21 cellular contexts compared by ENCODE assay signal in genomic region chr9:91824151-91824550, GRCh38.
DNase-seq lines count a peak whose midpoint lies in the region; ATAC-seq and TF ChIP-seq lines count a peak whose summit lies in the region.
"Had no signal": no experiment of that assay in that cellular context is flagged by ENCODE, and none has a peak within 500 bp of the region (broad histone marks: within the 10 kb centered on the region; RNA-seq: fewer than 3 reads in every experiment).

No MANE protein-coding gene starts in this region.

- POLR2A ChIA-PET in T-cell (lab: Charles Lee): no interaction called here

- H2AFZ ChIP-seq in neural progenitor cell (replicated peaks): no peak overlapping the region

- H3K4me1 ChIP-seq in adipocyte (ENCODE audit: control insufficient read depth, insufficient read depth, low read length) (peaks cover 30% of the 10 kb centered on the region), neural progenitor cell (no peaks in the 10 kb centered on the region)
- H3K4me1 ChIP-seq: lower lobe of right lung, prostate gland had no signal

- no peak overlapping the region for H3K4me2 ChIP-seq in neural progenitor cell

- H3K79me2 ChIP-seq in neural progenitor cell (ENCODE audit: low read depth): peaks cover 33% of the 10 kb centered on the region

- peaks cover 4% of the 10 kb centered on the region for H3K27me3 Mint-ChIP-seq in neural progenitor cell (ENCODE audit: insufficient read depth, low read depth)
- no peaks in the 10 kb centered on the region for H3K27me3 Mint-ChIP-seq in type B pancreatic cell
- H3K27me3 Mint-ChIP-seq in T-cell: peaks cover 8 to 9% of the 10 kb centered on the region in 2 donors

- no peaks in the 10 kb centered on the region for H3K36me3 ChIP-seq in adipocyte (ENCODE audit: control insufficient read depth, insufficient read depth, low read length, severe bottlenecking)
- no peaks in the 10 kb centered on the region for H3K36me3 ChIP-seq in neural progenitor cell
- H3K36me3 ChIP-seq: lower lobe of right lung, prostate gland had no signal

- H3K27me3 ChIP-seq in adipocyte (replicated peaks; ENCODE audit: control insufficient read depth, insufficient read depth, low read length) (no peaks in the 10 kb centered on the region), neural progenitor cell (no peaks in the 10 kb centered on the region)

- peak overlapping the region; percentile 39 for H3K27ac Mint-ChIP-seq in neural progenitor cell
- H3K27ac Mint-ChIP-seq in type B pancreatic cell: peak overlapping the region; percentile 39
- no peak overlapping the region for H3K27ac Mint-ChIP-seq in T-cell
- H3K27ac Mint-ChIP-seq: activated CD4-positive, alpha-beta memory T cell treated with anti-CD3 and anti-CD28 coated beads for 36 hours; activated naive CD4-positive, alpha-beta T cell treated with anti-CD3 and anti-CD28 coated beads, Interleukin-2, amount 50 U/mL, for 24 hours had no signal

- H3K9ac ChIP-seq in adipocyte (ENCODE audit: low read length) (peak overlapping the region; percentile 60), neural progenitor cell (no peak overlapping the region)

- H3K27ac ChIP-seq in neural progenitor cell: no peak overlapping the region
- H3K27ac ChIP-seq: lower lobe of right lung, RWPE1 had no signal

- H3K9me3 ChIP-seq in adipocyte (ENCODE audit: control insufficient read depth, low read length) (peaks cover 4% of the 10 kb centered on the region), neural progenitor cell (ENCODE audit: low read depth) (no peaks in the 10 kb centered on the region)
- H3K9me3 ChIP-seq: lower lobe of right lung, prostate gland had no signal

- peaks cover 17% of the 10 kb centered on the region for H3K9me3 Mint-ChIP-seq in neural progenitor cell
- H3K9me3 Mint-ChIP-seq in type B pancreatic cell: peaks cover 5% of the 10 kb centered on the region
- H3K9me3 Mint-ChIP-seq in T-cell: no peaks in the 10 kb centered on the region
- H3K9me3 Mint-ChIP-seq: activated CD4-positive, alpha-beta memory T cell treated with anti-CD3 and anti-CD28 coated beads for 36 hours; activated naive CD4-positive, alpha-beta T cell treated with anti-CD3 and anti-CD28 coated beads, Interleukin-2, amount 50 U/mL, for 24 hours had no signal

- CTCF ChIA-PET in T-cell (lab: Charles Lee): no interaction called here

- TF ChIP-seq CTCF in fibroblast of mammary gland (conservative IDR thresholded peaks at IDR 0.05; ENCODE audit: control insufficient read depth, insufficient read depth, low read depth, low read length) (no peak), neural progenitor cell (IDR thresholded peaks at IDR 0.05) (no peak), type B pancreatic cell (conservative IDR thresholded peaks at IDR 0.05) (no peak)

- ATAC-seq in T-cell (replicated peaks in 1 of 4): no peak
- ATAC-seq in GM21576 (IDR thresholded peaks at IDR 0.05; ENCODE audit: unreplicated experiment): no peak
- ATAC-seq: stimulated activated naive CD8-positive, alpha-beta T cell treated with anti-CD3 and anti-CD28 coated beads, Interleukin-15, Interleukin-2, amounts not matched to agents 100 U/mL and 50 U/mL, for 24 hours had no signal

- H3F3A ChIP-seq in neural progenitor cell (ENCODE audit: low read depth): no peaks in the 10 kb centered on the region

- H4K20me1 ChIP-seq in neural progenitor cell (ENCODE audit: low read depth): peaks cover 3% of the 10 kb centered on the region

- H3K4me3 ChIP-seq in adipocyte (ENCODE audit: low read length) (peak overlapping the region; percentile 61), fibroblast of mammary gland (ENCODE audit: control insufficient read depth, low read depth, low read length) (peak overlapping the region; percentile 7), neural progenitor cell (no peak overlapping the region)
- H3K4me3 ChIP-seq: lower lobe of right lung, prostate gland had no signal

- DNase-seq in adipocyte (ENCODE audit: low read depth) (no peak), fibroblast of mammary gland (ENCODE audit: low read depth) (no peak), neural progenitor cell (ENCODE audit: low spot score) (no peak), type B pancreatic cell (ENCODE audit: extremely low spot score, unreplicated experiment) (no peak), NCI-H2227 treated with DMSO at 0.1 percent for 48 hours (lab: John Stamatoyannopoulos, UW) (no peak), T-cell (no peak)
- DNase-seq: activated CD4-positive, alpha-beta memory T cell treated with anti-CD3 and anti-CD28 coated beads for 36 hours; activated CD8-positive, alpha-beta memory T cell treated with anti-CD3 and anti-CD28 coated beads, Interleukin-2, amount 50 U/mL, for 48 hours; C1 segment of cervical spinal cord; Calu3; effector CD4-positive, alpha-beta T cell; Karpas-422; lower lobe of right lung; NCI-H146; NCI-H2107; NCI-H446 treated with DMSO at 0.1 percent for 48 hours; stimulated activated naive CD8-positive, alpha-beta T cell treated with anti-CD3 and anti-CD28 coated beads, Interleukin-15, Interleukin-2, amounts not matched to agents 100 U/mL and 50 U/mL, for 24 hours had no signal

- H3K36me3 Mint-ChIP-seq in neural progenitor cell (peaks cover 14% of the 10 kb centered on the region), type B pancreatic cell (peaks cover 10% of the 10 kb centered on the region), T-cell (no peaks in the 10 kb centered on the region)
- H3K36me3 Mint-ChIP-seq: activated CD4-positive, alpha-beta memory T cell treated with anti-CD3 and anti-CD28 coated beads for 36 hours; activated naive CD4-positive, alpha-beta T cell treated with anti-CD3 and anti-CD28 coated beads, Interleukin-2, amount 50 U/mL, for 24 hours had no signal

- H3K4me1 Mint-ChIP-seq in neural progenitor cell (peaks cover 9% of the 10 kb centered on the region), type B pancreatic cell (ENCODE audit: unreplicated experiment) (peaks cover 29% of the 10 kb centered on the region), T-cell (no peaks in the 10 kb centered on the region)
- H3K4me1 Mint-ChIP-seq: activated naive CD4-positive, alpha-beta T cell treated with anti-CD3 and anti-CD28 coated beads, Interleukin-2, amount 50 U/mL, for 24 hours had no signal

- H3K4me3 Mint-ChIP-seq in neural progenitor cell: no peak overlapping the region
- H3K4me3 Mint-ChIP-seq in type B pancreatic cell: peak overlapping the region; percentile 24
- no peak overlapping the region for H3K4me3 Mint-ChIP-seq in T-cell
- H3K4me3 Mint-ChIP-seq: activated CD4-positive, alpha-beta memory T cell treated with anti-CD3 and anti-CD28 coated beads for 36 hours; activated naive CD4-positive, alpha-beta T cell treated with anti-CD3 and anti-CD28 coated beads, Interleukin-2, amount 50 U/mL, for 24 hours had no signal

Comparison
In these comparisons a context has a peak if more than half of its experiments do, and no peak if none do; other contexts are left out.
1. H3K27ac Mint-ChIP-seq: peak in neural progenitor cell (single experiment) and type B pancreatic cell (single experiment); none in T-cell (0 of 2).